ENCODE assay signal across 28 cellular contexts in the genomic region with DNA sequence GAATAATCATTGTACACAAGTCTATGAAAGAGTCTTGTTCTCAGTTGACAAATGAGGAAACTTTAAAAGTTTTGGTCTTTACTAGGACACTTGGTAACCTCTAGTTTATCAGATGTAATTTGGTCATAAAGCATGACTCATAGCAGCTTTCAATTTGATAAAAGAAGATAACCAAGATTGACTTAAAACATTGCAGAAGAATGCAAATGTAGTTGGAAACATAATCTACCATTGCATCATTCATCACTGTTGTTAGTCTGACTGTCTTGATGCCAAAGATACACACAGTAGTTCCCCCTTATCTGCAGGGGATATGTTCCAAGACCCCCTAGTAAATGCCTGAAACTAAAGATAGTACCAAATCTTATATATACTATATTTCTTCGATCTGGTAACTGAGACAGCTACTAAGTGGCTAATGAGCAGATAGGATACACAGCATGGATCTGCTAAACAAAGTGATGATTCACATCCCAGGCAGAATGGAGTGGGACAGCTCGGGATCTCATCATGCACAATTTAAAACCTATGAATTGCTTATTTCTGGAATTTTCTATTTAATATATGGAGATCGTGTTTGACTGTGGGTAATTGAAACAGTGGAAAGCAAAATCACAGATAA.
DNase-seq lines count a peak whose midpoint lies in the region; ATAC-seq and TF ChIP-seq lines count a peak whose summit lies in the region.
"Had no signal": no experiment of that assay in that cellular context is flagged by ENCODE, and none has a peak within 500 bp of the region (broad histone marks: within the 10 kb centered on the region; RNA-seq: fewer than 3 reads in every experiment).

No MANE protein-coding gene starts in this region.

- no peaks in the 10 kb centered on the region for H3K9me3 ChIP-seq in hepatocyte (ENCODE audit: low read depth)
- H3K9me3 ChIP-seq: body of pancreas, SJSA1 had no signal

- ATAC-seq in HG02678 (IDR thresholded peaks at IDR 0.05; ENCODE audit: unreplicated experiment), result no peak
- ATAC-seq: activated naive CD8-positive, alpha-beta T cell treated with anti-CD3 and anti-CD28 coated beads, Interleukin-2, amount 50 U/mL, for 24 hours; body of pancreas; HCT116; left cardiac atrium had no signal

- no peaks in the 10 kb centered on the region for H4K20me1 ChIP-seq in hepatocyte (ENCODE audit: insufficient read depth, poor library complexity, severe bottlenecking)

- no peaks in the 10 kb centered on the region for H3K79me2 ChIP-seq in hepatocyte

- no peak overlapping the region for H3K27ac Mint-ChIP-seq in chondrocyte (ENCODE audit: unreplicated experiment)
- H3K27ac Mint-ChIP-seq: activated naive CD8-positive, alpha-beta T cell treated with anti-CD3 and anti-CD28 coated beads, Interleukin-2, amount 50 U/mL, for 24 hours had no signal

- TF ChIP-seq CTCF in hepatocyte (IDR thresholded peaks at IDR 0.05; ENCODE audit: poor library complexity) (no peak), chondrocyte (IDR thresholded peaks at IDR 0.05) (no peak)

- H3K4me1 Mint-ChIP-seq in chondrocyte (ENCODE audit: low read depth), result no peaks in the 10 kb centered on the region
- H3K4me1 Mint-ChIP-seq: activated naive CD8-positive, alpha-beta T cell treated with anti-CD3 and anti-CD28 coated beads, Interleukin-2, amount 50 U/mL, for 24 hours had no signal

- H3K4me1 ChIP-seq in hepatocyte (ENCODE audit: insufficient read depth), result peaks cover 4% of the 10 kb centered on the region
- H3K4me1 ChIP-seq: body of pancreas, SJSA1 had no signal

- no peaks in the 10 kb centered on the region for H3K27me3 Mint-ChIP-seq in chondrocyte (ENCODE audit: low read depth)
- H3K27me3 Mint-ChIP-seq: activated naive CD8-positive, alpha-beta T cell treated with anti-CD3 and anti-CD28 coated beads, Interleukin-2, amount 50 U/mL, for 24 hours had no signal

- WGBS in hepatocyte (ENCODE audit: low lambda C conversion rate, missing lambda C conversion rate), result 56% methylated on average over 3 of the region's 3 CpGs

- H3K4me2 ChIP-seq in hepatocyte, result peak overlapping the region; percentile 26

- H3K9me2 ChIP-seq in hepatocyte (replicated peaks; ENCODE audit: insufficient read depth), result no peaks in the 10 kb centered on the region

- H3K36me3 Mint-ChIP-seq in chondrocyte (ENCODE audit: low read depth), result no peaks in the 10 kb centered on the region

- H2AFZ ChIP-seq in hepatocyte, result no peak overlapping the region

- no peaks in the 10 kb centered on the region for H3K36me3 ChIP-seq in hepatocyte (replicated peaks; ENCODE audit: insufficient read depth, low read depth)
- H3K36me3 ChIP-seq: SJSA1 had no signal

- H3K9me3 Mint-ChIP-seq in chondrocyte (ENCODE audit: low read depth), result no peaks in the 10 kb centered on the region
- H3K9me3 Mint-ChIP-seq: activated naive CD8-positive, alpha-beta T cell treated with anti-CD3 and anti-CD28 coated beads, Interleukin-2, amount 50 U/mL, for 24 hours; nephron had no signal

- no peak overlapping the region for H3K4me3 ChIP-seq in hepatocyte
- H3K4me3 ChIP-seq: body of pancreas, SJSA1 had no signal

- H3K27ac ChIP-seq in hepatocyte (peak overlapping the region; percentile 20), substantia nigra (ENCODE audit: low read depth, low read length, poor library complexity, severe bottlenecking) (peak overlapping the region; percentile 36)
- H3K27ac ChIP-seq: body of pancreas, RWPE1, SJSA1 had no signal

- no peaks in the 10 kb centered on the region for H3K27me3 ChIP-seq in hepatocyte
- H3K27me3 ChIP-seq: body of pancreas had no signal

- DNase-seq in LoVo (ENCODE audit: low spot score), result peak; percentile 50
- DNase-seq in amniotic epithelial cell (ENCODE audit: low read depth), result peak; percentile 58
- DNase-seq in hepatocyte (ENCODE audit: low spot score), result no peak
- DNase-seq in substantia nigra (lab: John Stamatoyannopoulos, UW), result no peak
- no peak for DNase-seq in GF-D8 (lab: John Stamatoyannopoulos, UW)
- DNase-seq in chondrocyte (ENCODE audit: low spot score), result no peak
- DNase-seq in activated gamma-delta T cell treated with Interleukin-2 at 50 U/mL for 16 hours, result no peak
- DNase-seq: activated CD4-positive, alpha-beta T cell treated with anti-CD3 and anti-CD28 coated beads, Interleukin-2, amount 50 U/mL, for 48 hours; activated CD4-positive, CD25-positive, alpha-beta regulatory T cell; activated naive CD8-positive, alpha-beta T cell treated with anti-CD3 and anti-CD28 coated beads, Interleukin-2, amount 50 U/mL, for 24 hours; activated T-cell treated with anti-CD3 and anti-CD28 coated beads, Interleukin-2, amount 50 U/mL, for 48 hours; body of pancreas; C1 segment of cervical spinal cord; cerebellar nuclear complex; COR-L47; effector CD4-positive, alpha-beta T cell; GDM1; left cardiac atrium; NCI-H1105 treated with DMSO at 0.1 percent for 48 hours; NCI-H1930; NCI-H2227 treated with DMSO at 0.1 percent for 48 hours; NCI-H69; stimulated activated naive CD4-positive, alpha-beta T cell had no signal

- no peak overlapping the region for H3K4me3 Mint-ChIP-seq in chondrocyte (ENCODE audit: unreplicated experiment)
- H3K4me3 Mint-ChIP-seq: activated naive CD8-positive, alpha-beta T cell treated with anti-CD3 and anti-CD28 coated beads, Interleukin-2, amount 50 U/mL, for 24 hours; nephron had no signal

Comparison
In these comparisons a context has a peak if more than half of its experiments do, and no peak if none do; other contexts are left out.
1. DNase-seq: peak in LoVo (single experiment) and amniotic epithelial cell (single experiment); none in hepatocyte (single experiment), substantia nigra (0 of 49), GF-D8 (single experiment), chondrocyte (single experiment) and activated gamma-delta T cell treated with Interleukin-2 at 50 U/mL for 16 hours (single experiment).